Comparison of ENCODE assay signal across 8 cellular contexts in the genomic region with DNA sequence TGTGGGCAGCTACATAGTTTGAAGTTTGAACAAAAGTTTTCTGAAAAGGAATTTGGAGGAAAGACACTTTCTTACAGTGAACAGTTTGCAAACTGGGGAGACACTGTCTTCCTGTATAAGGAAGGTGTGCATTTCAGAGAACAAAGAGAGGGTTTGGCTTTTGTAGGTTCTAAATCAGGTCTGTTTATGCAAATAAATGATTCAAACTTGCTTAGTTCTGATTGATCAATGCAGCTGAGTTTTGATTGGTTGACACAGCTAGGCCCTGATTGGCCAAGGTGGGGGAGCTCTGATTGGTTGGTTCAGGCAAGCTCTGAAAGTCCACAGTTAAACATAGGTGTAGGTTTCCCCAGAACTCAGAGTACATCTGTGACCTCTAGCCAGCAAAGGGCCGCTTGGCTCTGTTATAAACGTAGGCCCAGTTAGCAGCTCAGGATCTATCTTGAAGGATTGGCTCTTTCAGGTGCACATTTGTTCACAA.
DNase-seq lines count a peak whose midpoint lies in the region; ATAC-seq and TF ChIP-seq lines count a peak whose summit lies in the region.
"Had no signal": no experiment of that assay in that cellular context is flagged by ENCODE, and none has a peak within 500 bp of the region (broad histone marks: within the 10 kb centered on the region; RNA-seq: fewer than 3 reads in every experiment).

No MANE protein-coding gene starts in this region.

- TF ChIP-seq CTCF in mucosa of descending colon (IDR thresholded peaks at IDR 0.05), result no peak

- intact Hi-C loops in mucosa of descending colon (cut with DNase I, micrococcal nuclease), result loop anchor here in 1 of 2 donors (10.0 kb wide), 1 partner anchor 64 kb away; no protein-coding TSS in a partner anchor

- ATAC-seq in GM18868 (IDR thresholded peaks at IDR 0.05; ENCODE audit: unreplicated experiment), result peak; percentile 25
- ATAC-seq in GM21576 (IDR thresholded peaks at IDR 0.05; ENCODE audit: unreplicated experiment), result peak; percentile 28
- ATAC-seq in HG03565 (IDR thresholded peaks at IDR 0.05; ENCODE audit: unreplicated experiment), result peak; percentile 36
- peak; percentile 12 for ATAC-seq in mucosa of descending colon
- no peak for ATAC-seq in GM18861 (IDR thresholded peaks at IDR 0.05; ENCODE audit: unreplicated experiment)

- DNase-seq in mucosa of descending colon (no peak), NCI-H128 (lab: John Stamatoyannopoulos, UW; ENCODE audit: unreplicated experiment) (no peak), AG08396 (ENCODE audit: low spot score) (no peak)
- DNase-seq: caudate nucleus had no signal

- no peak overlapping the region for H3K4me3 ChIP-seq in mucosa of descending colon

- H3K9me3 ChIP-seq in mucosa of descending colon, result peaks cover 2% of the 10 kb centered on the region

- peaks cover 19% of the 10 kb centered on the region for H3K4me1 ChIP-seq in mucosa of descending colon (ENCODE audit: low read depth)

- H3K36me3 ChIP-seq in mucosa of descending colon (ENCODE audit: low read depth), result no peaks in the 10 kb centered on the region
